Comparison of ENCODE assay signal across 8 cellular contexts in genomic region chr18:59899298-59900221, GRCh38. TPM values are rescaled to one million over a fixed set of nuclear protein-coding genes. Genes with fewer than 3 reads are reported as not detected.
A peak's percentile ranks its signal among the peaks of the same experiment; 100 is the strongest.
DNase-seq lines count a peak whose midpoint lies in the region; ATAC-seq and TF ChIP-seq lines count a peak whose summit lies in the region.

PMAIP1 (plus strand) TSS chr18:59899996; CDS start chr18:59900178, 182 bp downstream.

- TF ChIP-seq CTCF in endodermal cell (conservative IDR thresholded peaks at IDR 0.05), result no peak
- TF ChIP-seq CTCF in mesothelial cell of epicardium (IDR thresholded peaks at IDR 0.05; ENCODE audit: unreplicated experiment), result no peak

- H3K9ac ChIP-seq in HUES48 (ENCODE audit: low read depth, low read length) (peak within 1 kb of the TSS; percentile 93), endodermal cell (ENCODE audit: extremely low read depth, low read length, poor library complexity, severe bottlenecking) (peak within 1 kb of the TSS; percentile 76)

- H3K36me3 ChIP-seq in HUES48 (ENCODE audit: control insufficient read depth, insufficient read depth, low read length) (peaks cover 29% of the 10 kb centered on the region), endodermal cell (ENCODE audit: control insufficient read depth, insufficient read depth, low read length) (peaks cover 8% of the 10 kb centered on the region)

- no peaks in the 10 kb centered on the region for H3K9me3 ChIP-seq in HUES48 (ENCODE audit: control insufficient read depth, insufficient read depth, low read length)
- no peaks in the 10 kb centered on the region for H3K9me3 ChIP-seq in endodermal cell (ENCODE audit: control insufficient read depth, low read length)

- peak; percentile 95 for DNase-seq in COR-L47 (lab: John Stamatoyannopoulos, UW)
- DNase-seq in NOMO-1 treated with dmso at 0.1 percent for 144 hours (lab: John Stamatoyannopoulos, UW; ENCODE audit: unreplicated experiment), result peak; percentile 48
- DNase-seq in activated CD8-positive, alpha-beta memory T cell treated with anti-CD3 and anti-CD28 coated beads for 4 hours (ENCODE audit: low read depth in 2 of 2), result peak; percentile 75 to 80
- DNase-seq in endodermal cell, result peak; percentile 99
- DNase-seq in mesothelial cell of epicardium (ENCODE audit: low spot score in 2 of 2, unreplicated experiment in 2 of 2), result peak; percentile 61 to 84
- peak; percentile 70 to 76 for DNase-seq in stimulated activated CD8-positive, alpha-beta memory T cell treated with anti-CD3 and anti-CD28 coated beads, Interleukin-2, amount 100 ng/mL, for 1 hour (ENCODE audit: low read depth in 2 of 2)

- H3K27ac ChIP-seq in HUES48 (ENCODE audit: low read depth, low read length) (peak within 1 kb of the TSS; percentile 95), endodermal cell (ENCODE audit: low read depth, low read length) (peak within 1 kb of the TSS; percentile 52)

- peaks cover 43% of the 10 kb centered on the region for H3K4me1 Mint-ChIP-seq in endodermal cell
- H3K4me1 Mint-ChIP-seq in mesothelial cell of epicardium, result peaks cover 16% of the 10 kb centered on the region

- H3K27me3 ChIP-seq in HUES48 (ENCODE audit: control insufficient read depth, insufficient read depth, low read length), result peaks cover 5% of the 10 kb centered on the region; the same call in 1 of the 2 replicates
- H3K27me3 ChIP-seq in endodermal cell (ENCODE audit: control insufficient read depth, insufficient read depth, low read length, poor library complexity, severe bottlenecking), result peaks cover 11% of the 10 kb centered on the region

- peak within 1 kb of the TSS; percentile 98 for H3K27ac Mint-ChIP-seq in endodermal cell
- H3K27ac Mint-ChIP-seq in mesothelial cell of epicardium, result peak within 1 kb of the TSS; percentile 94

- 0 to 1% methylated on average over 16 to 72 of the region's 73 CpGs for WGBS in endodermal cell (ENCODE audit: insufficient coverage in 1 of 2, insufficient read length in 1 of 2), 2 experiments

- no peaks in the 10 kb centered on the region for H3K9me3 Mint-ChIP-seq in endodermal cell
- no peaks in the 10 kb centered on the region for H3K9me3 Mint-ChIP-seq in mesothelial cell of epicardium

- H3K4me3 ChIP-seq in HUES48 (ENCODE audit: low read depth, low read length) (peak within 1 kb of the TSS; percentile 73), endodermal cell (ENCODE audit: low read length) (peak within 1 kb of the TSS; percentile 91)

- H3K4me1 ChIP-seq in HUES48 (ENCODE audit: control insufficient read depth, insufficient read depth, low read length) (peaks cover 40% of the 10 kb centered on the region), endodermal cell (ENCODE audit: control insufficient read depth, insufficient read depth, low read length) (peaks cover 6% of the 10 kb centered on the region)

- H3K4me3 Mint-ChIP-seq in endodermal cell (peak within 1 kb of the TSS; percentile 94), mesothelial cell of epicardium (peak within 1 kb of the TSS; percentile 85)

- H3K27me3 Mint-ChIP-seq in endodermal cell (ENCODE audit: insufficient read depth) (no peaks in the 10 kb centered on the region), mesothelial cell of epicardium (ENCODE audit: low read depth) (peaks cover 74% of the 10 kb centered on the region)

- H3K36me3 Mint-ChIP-seq in endodermal cell (ENCODE audit: low read depth) (peaks cover 26% of the 10 kb centered on the region), mesothelial cell of epicardium (peaks cover 8% of the 10 kb centered on the region)

- peak; percentile 65 for ATAC-seq in GM21390 (IDR thresholded peaks at IDR 0.05; ENCODE audit: unreplicated experiment)

RNA-seq across cellular contexts. Expression of gene PMAIP1, which starts in this region (rescaled TPM):
- total RNA-seq in endodermal cell (100 to 1,000 TPM in 1 of 2 donors, 10 to 100 TPM in 1; 56.6 to 106 TPM), mesothelial cell of epicardium (7.6 to 10.9 TPM (median 9.9 TPM) in 3 replicates)
- polyA plus RNA-seq in endodermal cell (2013, experiment 1 of 2), result 17.2 TPM
- polyA plus RNA-seq in endodermal cell (2013, experiment 2 of 2), result 10.3 TPM

Comparison
In these comparisons a context has a peak if more than half of its experiments do, and no peak if none do; other contexts are left out.
1. Peak in every context shown above with its lines: DNase-seq, ATAC-seq, H3K4me3 ChIP-seq and H3K27ac ChIP-seq.
2. DNase-seq: peak in every context shown above with its lines; median percentile 99 in endodermal cell; 95 in COR-L47; 78 in activated CD8-positive, alpha-beta memory T cell treated with anti-CD3 and anti-CD28 coated beads for 4 hours; 73 in stimulated activated CD8-positive, alpha-beta memory T cell treated with anti-CD3 and anti-CD28 coated beads, Interleukin-2, amount 100 ng/mL, for 1 hour; 72 in mesothelial cell of epicardium; 48 in NOMO-1 treated with dmso at 0.1 percent for 144 hours.